ENCODE assay signal across 1 cellular context in the genomic region with DNA sequence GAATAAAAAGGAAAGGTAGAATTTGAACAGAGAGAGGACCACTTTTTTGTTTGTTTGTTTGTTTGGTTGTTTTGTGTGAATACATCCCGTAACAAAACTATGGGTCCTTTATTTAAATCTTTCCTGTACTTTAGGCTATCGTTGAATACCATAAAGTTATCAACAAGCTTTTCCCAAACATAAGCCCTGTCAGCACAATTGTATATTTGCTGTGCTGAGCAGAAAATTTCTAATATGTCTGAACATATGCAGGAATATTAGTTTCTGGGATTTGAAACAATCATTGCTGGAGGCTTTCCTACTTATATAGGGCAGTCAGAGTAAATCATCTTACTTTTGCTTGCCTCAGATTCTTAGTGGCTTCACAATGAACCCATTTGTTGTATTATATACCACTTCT.
TF ChIP-seq lines count a peak whose summit lies in the region.

No MANE protein-coding gene starts in this region.

TF ChIP-seq in GM23338, 12 proteins besides CTCF, POLR2A, EP300 and RAD21 (continued from another document):
- TF ChIP-seq EZH2phosphoT487 (IDR thresholded peaks at IDR 0.05; ENCODE audit: unreplicated experiment) = no peak
- TF ChIP-seq NANOG (IDR thresholded peaks at IDR 0.05; ENCODE audit: borderline replicate concordance) = no peak
- TF ChIP-seq POLR2AphosphoS5 (IDR thresholded peaks at IDR 0.05; ENCODE audit: low read depth) = no peak
- no peak for TF ChIP-seq JUNB (IDR thresholded peaks at IDR 0.05; ENCODE audit: unreplicated experiment)
